ENCODE assay signal across 8 cellular contexts in genomic region chr17:64792276-64792675, GRCh38.
DNase-seq lines count a peak whose midpoint lies in the region; ATAC-seq, FAIRE-seq and TF ChIP-seq lines count a peak whose summit lies in the region.
"Not testable (repeated sequence)": the region's sequence is repeated elsewhere in the genome, so short reads cannot be mapped to it uniquely, and the experiment has no call there.

No MANE protein-coding gene starts in this region.

- not testable (repeated sequence) for BruUV-seq in mammary epithelial cell (replicated peaks; lab: Mats Ljungman, UMichigan)

- TF ChIP-seq POLR2A in suprapubic skin (IDR thresholded peaks at IDR 0.05) = not testable (repeated sequence)

- in situ Hi-C loops in mammary epithelial cell (cut with MboI; ENCODE audit: low sequenced_read_pairs in 2 of 2) = loop anchor here in 1 of 2 donors (25.0 kb wide), 1 partner anchor 145 kb away; no protein-coding TSS in a partner anchor

- not testable (repeated sequence) for H3K36me3 ChIP-seq in BLaER1; mammary epithelial cell (ENCODE audit: insufficient read depth, low read length)
- H3K36me3 ChIP-seq in lower lobe of right lung (peaks cover 16% of the 10 kb centered on the region), suprapubic skin (peaks cover 27% of the 10 kb centered on the region)

- not testable (repeated sequence) for ATAC-seq in activated T-helper 17 cell treated with anti-CD3 and anti-CD28 coated beads, Interleukin-2, amount 50 U/mL, for 72 hours (replicated peaks); lower lobe of right lung

- peak; percentile 76 for FAIRE-seq in HTR-8/SVneo (lab: Jason Lieb, UNC)

- DNase-seq in HTR-8/SVneo (ENCODE audit: insufficient read length, low spot score); activated CD4-positive, alpha-beta T cell treated with anti-CD3 and anti-CD28 coated beads, Interleukin-2, amount 10 ng/mL, durations not matched to agents 7 days and 5 days; mammary epithelial cell; epithelial cell of prostate (ENCODE audit: low read depth, low spot score); lower lobe of right lung: not testable (repeated sequence)
- peak; percentile 30 to 43 for DNase-seq in suprapubic skin (ENCODE audit: low spot score in 2 of 2)

- H3K9me3 ChIP-seq in BLaER1; mammary epithelial cell (replicated peaks; ENCODE audit: insufficient read depth, low read length); lower lobe of right lung; suprapubic skin: not testable (repeated sequence)

- H3K4me1 ChIP-seq in BLaER1 (peaks cover 95% of the 10 kb centered on the region), mammary epithelial cell (ENCODE audit: insufficient read depth, low read length) (peaks cover 15% of the 10 kb centered on the region), lower lobe of right lung (peaks cover 32% of the 10 kb centered on the region), suprapubic skin (peaks cover 33% of the 10 kb centered on the region)

- not testable (repeated sequence) for H3K27me3 ChIP-seq in BLaER1; mammary epithelial cell (ENCODE audit: insufficient read depth, low read length); lower lobe of right lung (ENCODE audit: low read depth); suprapubic skin

- H3K4me1 Mint-ChIP-seq in activated CD4-positive, alpha-beta T cell treated with anti-CD3 and anti-CD28 coated beads, Interleukin-2, amount 10 ng/mL, durations not matched to agents 7 days and 5 days = peaks cover 25% of the 10 kb centered on the region
- H3K4me1 Mint-ChIP-seq in activated T-helper 17 cell treated with anti-CD3 and anti-CD28 coated beads, Interleukin-2, amount 50 U/mL, for 72 hours = peaks cover 12% of the 10 kb centered on the region

- H3K4me3 ChIP-seq in BLaER1; mammary epithelial cell (replicated peaks in 1 of 3; ENCODE audit: insufficient read depth in 1 of 3, low read depth in 2 of 3, low read length in 3 of 3); lower lobe of right lung; suprapubic skin: not testable (repeated sequence)

- H3K27ac ChIP-seq in BLaER1, suprapubic skin: not testable (repeated sequence)
- H3K27ac ChIP-seq in mammary epithelial cell (ENCODE audit: insufficient read depth, low read depth, low read length) (peak overlapping the region; percentile 15), epithelial cell of prostate (peak overlapping the region; percentile 93), lower lobe of right lung (peak overlapping the region; percentile 70)

- not testable (repeated sequence) for H3K4me3 Mint-ChIP-seq in activated CD4-positive, alpha-beta T cell treated with anti-CD3 and anti-CD28 coated beads, Interleukin-2, amount 10 ng/mL, durations not matched to agents 7 days and 5 days
- H3K4me3 Mint-ChIP-seq in activated T-helper 17 cell treated with anti-CD3 and anti-CD28 coated beads, Interleukin-2, amount 50 U/mL, for 72 hours = peak overlapping the region; percentile 75

- H3K27ac Mint-ChIP-seq in activated CD4-positive, alpha-beta T cell treated with anti-CD3 and anti-CD28 coated beads, Interleukin-2, amount 10 ng/mL, durations not matched to agents 7 days and 5 days = peak overlapping the region; percentile 73
- peak overlapping the region; percentile 84 for H3K27ac Mint-ChIP-seq in activated T-helper 17 cell treated with anti-CD3 and anti-CD28 coated beads, Interleukin-2, amount 50 U/mL, for 72 hours

- intact Hi-C loops in mammary epithelial cell (cut with micrococcal nuclease); lower lobe of right lung (cut with DNase I): not testable (repeated sequence)

- CTCF ChIA-PET in activated CD4-positive, alpha-beta T cell treated with anti-CD3 and anti-CD28 coated beads, Interleukin-2, amount 10 ng/mL, durations not matched to agents 7 days and 5 days (lab: Charles Lee); mammary epithelial cell (lab: Charles Lee; ENCODE audit: low non-redundant PET): not testable (repeated sequence)

- not testable (repeated sequence) for H3K9me3 Mint-ChIP-seq in activated CD4-positive, alpha-beta T cell treated with anti-CD3 and anti-CD28 coated beads, Interleukin-2, amount 10 ng/mL, durations not matched to agents 7 days and 5 days; activated T-helper 17 cell treated with anti-CD3 and anti-CD28 coated beads, Interleukin-2, amount 50 U/mL, for 72 hours

- H2AFZ ChIP-seq in mammary epithelial cell (ENCODE audit: low read depth, low read length) = not testable (repeated sequence)

- H3K79me2 ChIP-seq in mammary epithelial cell (ENCODE audit: insufficient read depth, low read length) = not testable (repeated sequence)

- H3K36me3 Mint-ChIP-seq in activated CD4-positive, alpha-beta T cell treated with anti-CD3 and anti-CD28 coated beads, Interleukin-2, amount 10 ng/mL, durations not matched to agents 7 days and 5 days (ENCODE audit: low read depth) = peaks cover 26% of the 10 kb centered on the region
- peaks cover 32% of the 10 kb centered on the region for H3K36me3 Mint-ChIP-seq in activated T-helper 17 cell treated with anti-CD3 and anti-CD28 coated beads, Interleukin-2, amount 50 U/mL, for 72 hours (ENCODE audit: low read depth)

- not testable (repeated sequence) for TF ChIP-seq CTCF in mammary epithelial cell (conservative IDR thresholded peaks at IDR 0.05 in 1 of 2, IDR thresholded peaks at IDR 0.05 in 1 of 2; ENCODE audit: extremely low read depth in 1 of 2, insufficient read depth in 1 of 2, low read depth in 1 of 2, low read length in 2 of 2); lower lobe of right lung (IDR thresholded peaks at IDR 0.05); suprapubic skin (IDR thresholded peaks at IDR 0.05)

- not testable (repeated sequence) for H4K20me1 ChIP-seq in BLaER1; mammary epithelial cell (ENCODE audit: insufficient read depth, low read length)

- peak overlapping the region; percentile 73 for H3K4me2 ChIP-seq in BLaER1
- not testable (repeated sequence) for H3K4me2 ChIP-seq in mammary epithelial cell (ENCODE audit: insufficient read depth, low read depth, low read length)

- H3K9ac ChIP-seq in BLaER1; mammary epithelial cell (ENCODE audit: insufficient read depth, low read length): not testable (repeated sequence)

- dilution Hi-C loops in mammary epithelial cell (cut with HindIII; ENCODE audit: low sequenced_read_pairs) = not testable (repeated sequence)

- not testable (repeated sequence) for TF ChIP-seq EP300 in suprapubic skin (IDR thresholded peaks at IDR 0.05)

- not testable (repeated sequence) for H3K27me3 Mint-ChIP-seq in activated CD4-positive, alpha-beta T cell treated with anti-CD3 and anti-CD28 coated beads, Interleukin-2, amount 10 ng/mL, durations not matched to agents 7 days and 5 days; activated T-helper 17 cell treated with anti-CD3 and anti-CD28 coated beads, Interleukin-2, amount 50 U/mL, for 72 hours

- WGBS in mammary epithelial cell (ENCODE audit: low coverage, missing lambda C conversion rate) = no CpG with 5 or more reads among the region's 12 CpGs
- WGBS in suprapubic skin = 83% methylated on average over 12 of the region's 12 CpGs

- POLR2A ChIA-PET in activated CD4-positive, alpha-beta T cell treated with anti-CD3 and anti-CD28 coated beads, Interleukin-2, amount 10 ng/mL, durations not matched to agents 7 days and 5 days (lab: Charles Lee) = not testable (repeated sequence)
